15 cellular contexts compared by ENCODE assay signal in genomic region chr16:11394593-11394960, GRCh38. TPM values are rescaled to one million over a fixed set of nuclear protein-coding genes. Genes with fewer than 3 reads are reported as not detected.
DNase-seq lines count a peak whose midpoint lies in the region; ATAC-seq and TF ChIP-seq lines count a peak whose summit lies in the region.
"Had no signal": no experiment of that assay in that cellular context is flagged by ENCODE, and none has a peak within 500 bp of the region (broad histone marks: within the 10 kb centered on the region; RNA-seq: fewer than 3 reads in every experiment).

No MANE protein-coding gene starts in this region.

- no peaks in the 10 kb centered on the region for H3K27me3 Mint-ChIP-seq in chondrocyte (ENCODE audit: low read depth)
- H3K27me3 Mint-ChIP-seq: CD4-positive, CD25-positive, alpha-beta regulatory T cell had no signal

- intact Hi-C loops in cardiac septum (cut with DNase I) = loop anchor here (10.0 kb wide), 1 partner anchor 430 kb away; no protein-coding TSS in a partner anchor
- intact Hi-C loops in heart right ventricle (cut with DNase I) = loop anchor here in 8 of 10 donors (10.0 kb wide), 3 partner anchors 320 to 670 kb away; no protein-coding TSS in a partner anchor
- intact Hi-C loops in upper lobe of right lung (cut with DNase I) = loop anchor here (10.0 kb wide), 2 partner anchors 260 to 310 kb away; no protein-coding TSS in a partner anchor
- intact Hi-C loops in ovary (cut with DNase I) = loop anchor here in 3 of 4 donors (10.0 kb wide), 3 partner anchors 320 to 670 kb away; no protein-coding TSS in a partner anchor

- no peak overlapping the region for H3K23ac ChIP-seq in neuronal stem cell (ENCODE audit: low read depth, low read length, poor library complexity)

- no peak overlapping the region for H2AK5ac ChIP-seq in neuronal stem cell (ENCODE audit: low read depth, low read length)

- H3K4me3 ChIP-seq in heart right ventricle (no peak overlapping the region), neuronal stem cell (ENCODE audit: low read length in 2 of 2) (no peak overlapping the region), upper lobe of right lung (no peak overlapping the region), ovary (no peak overlapping the region)
- H3K4me3 ChIP-seq: BLaER1, HAP-1 had no signal

- no peak for TF ChIP-seq EP300 in ovary (IDR thresholded peaks at IDR 0.05)

- H4K91ac ChIP-seq in neuronal stem cell (ENCODE audit: low read depth, low read length, poor library complexity) = peak overlapping the region; percentile 87

- H2BK15ac ChIP-seq in neuronal stem cell (ENCODE audit: low read length) = no peak overlapping the region

- WGBS in heart right ventricle, 2 donors = 66 to 87% methylated on average over 3 of the region's 3 CpGs
- WGBS in neuronal stem cell (ENCODE audit: extremely low coverage in 2 of 2, insufficient read length in 2 of 2, insufficient replicate concordance in 1 of 2), 2 donors = no CpG with 5 or more reads among the region's 3 CpGs
- WGBS in ovary, 3 donors = 60 to 78% (median 77%) methylated on average over 3 of the region's 3 CpGs

- H2BK120ac ChIP-seq in neuronal stem cell (ENCODE audit: low read depth, low read length) = no peak overlapping the region

- no peaks in the 10 kb centered on the region for H3K4me1 Mint-ChIP-seq in chondrocyte (ENCODE audit: low read depth)

- no peak for TF ChIP-seq POLR2A in ovary (IDR thresholded peaks at IDR 0.05)

- no peaks in the 10 kb centered on the region for H3K79me1 ChIP-seq in neuronal stem cell (ENCODE audit: low read depth, low read length)

- H4K8ac ChIP-seq in neuronal stem cell (ENCODE audit: low read depth, low read length) = no peak overlapping the region

- no peaks in the 10 kb centered on the region for H3K9me3 ChIP-seq in heart right ventricle
- no peaks in the 10 kb centered on the region for H3K9me3 ChIP-seq in neuronal stem cell (replicated peaks in 1 of 2; ENCODE audit: control insufficient read depth in 2 of 2, insufficient read depth in 1 of 2, low read depth in 1 of 2, low read length in 2 of 2)
- no peaks in the 10 kb centered on the region for H3K9me3 ChIP-seq in upper lobe of right lung
- H3K9me3 ChIP-seq in ovary = no peaks in the 10 kb centered on the region
- H3K9me3 ChIP-seq: BLaER1, HAP-1 had no signal

- H3K4me1 ChIP-seq in heart right ventricle (peaks cover 0 to 7% (median 3%) of the 10 kb centered on the region in 9 donors), neuronal stem cell (ENCODE audit: control insufficient read depth in 2 of 2, insufficient read depth in 1 of 2, low read depth in 1 of 2, low read length in 2 of 2) (peaks cover 12 to 13% of the 10 kb centered on the region in 2 donors), upper lobe of right lung (no peaks in the 10 kb centered on the region), ovary (ENCODE audit: insufficient read depth) (peaks cover 1% of the 10 kb centered on the region)
- H3K4me1 ChIP-seq: BLaER1 had no signal

- H3K9ac ChIP-seq in neuronal stem cell (ENCODE audit: low read depth, low read length, poor library complexity) = no peak overlapping the region
- H3K9ac ChIP-seq: BLaER1 had no signal

- no peak overlapping the region for H3K27ac Mint-ChIP-seq in chondrocyte (ENCODE audit: unreplicated experiment)

- no peak overlapping the region for H2BK12ac ChIP-seq in neuronal stem cell (ENCODE audit: low read length)

- H2BK5ac ChIP-seq in neuronal stem cell (ENCODE audit: low read length) = no peak overlapping the region

- no peaks in the 10 kb centered on the region for H3K36me3 Mint-ChIP-seq in chondrocyte (ENCODE audit: low read depth)
- H3K36me3 Mint-ChIP-seq: CD4-positive, CD25-positive, alpha-beta regulatory T cell had no signal

- no peak overlapping the region for H3K18ac ChIP-seq in neuronal stem cell (ENCODE audit: low read length)

- H2AFZ ChIP-seq in neuronal stem cell (ENCODE audit: low read length) = no peak overlapping the region

- H3K36me3 ChIP-seq in heart right ventricle = no peaks in the 10 kb centered on the region
- H3K36me3 ChIP-seq in neuronal stem cell (replicated peaks in 1 of 2; ENCODE audit: control insufficient read depth in 2 of 2, insufficient read depth in 2 of 2, low read length in 2 of 2) = no peaks in the 10 kb centered on the region
- H3K36me3 ChIP-seq in upper lobe of right lung = no peaks in the 10 kb centered on the region
- H3K36me3 ChIP-seq in ovary = no peaks in the 10 kb centered on the region
- H3K36me3 ChIP-seq: BLaER1, HAP-1 had no signal

- no peaks in the 10 kb centered on the region for H3K9me3 Mint-ChIP-seq in chondrocyte (ENCODE audit: low read depth)
- H3K9me3 Mint-ChIP-seq: CD4-positive, CD25-positive, alpha-beta regulatory T cell had no signal

- DNase-seq in cardiac septum (ENCODE audit: low spot score) = peak; percentile 47
- DNase-seq in heart right ventricle = no peak
- peak; percentile 35 for DNase-seq in chondrocyte (ENCODE audit: low spot score)
- DNase-seq in neuronal stem cell (ENCODE audit: low spot score) = no peak
- peak; percentile 31 for DNase-seq in upper lobe of right lung
- no peak for DNase-seq in NCI-H446 treated with DMSO at 0.1 percent for 48 hours (lab: John Stamatoyannopoulos, UW)
- no peak for DNase-seq in ovary
- no peak for DNase-seq in stimulated activated CD4-positive, alpha-beta T cell treated with anti-CD3 and anti-CD28 coated beads, Interleukin-2, amount 100 ng/mL, for 48 hours
- DNase-seq: 8988T; AML-193; CD4-positive, CD25-positive, alpha-beta regulatory T cell; DMS53; GF-D8 had no signal

- H3K4ac ChIP-seq in neuronal stem cell (ENCODE audit: low read length) = no peak overlapping the region

- H3K27me3 ChIP-seq in heart right ventricle (no peaks in the 10 kb centered on the region), neuronal stem cell (ENCODE audit: control insufficient read depth in 3 of 3, insufficient read depth in 3 of 3, low read depth in 1 of 3, low read length in 3 of 3) (peaks cover 0 to 2% (median 0%) of the 10 kb centered on the region in 3 experiments), upper lobe of right lung (no peaks in the 10 kb centered on the region), ovary (no peaks in the 10 kb centered on the region)
- H3K27me3 ChIP-seq: BLaER1 had no signal

- no peak overlapping the region for H3K27ac ChIP-seq in heart right ventricle
- H3K27ac ChIP-seq in neuronal stem cell (replicated peaks; ENCODE audit: low read length) = no peak overlapping the region
- H3K27ac ChIP-seq in upper lobe of right lung = no peak overlapping the region
- H3K27ac ChIP-seq in ovary = no peak overlapping the region
- H3K27ac ChIP-seq: BLaER1 had no signal

- no peak overlapping the region for H3K4me2 ChIP-seq in neuronal stem cell (ENCODE audit: insufficient read depth, low read length, poor library complexity, severe bottlenecking)
- H3K4me2 ChIP-seq: BLaER1 had no signal

- TF ChIP-seq CTCF in heart right ventricle (IDR thresholded peaks at IDR 0.05) (no peak), chondrocyte (IDR thresholded peaks at IDR 0.05) (no peak), upper lobe of right lung (IDR thresholded peaks at IDR 0.05) (no peak), ovary (IDR thresholded peaks at IDR 0.05) (no peak)

- no peak overlapping the region for H3K4me3 Mint-ChIP-seq in chondrocyte (ENCODE audit: unreplicated experiment)
- H3K4me3 Mint-ChIP-seq: CD4-positive, CD25-positive, alpha-beta regulatory T cell had no signal

- no peak overlapping the region for H3K14ac ChIP-seq in neuronal stem cell (ENCODE audit: low read length)

- no peak for ATAC-seq in heart right ventricle
- ATAC-seq in upper lobe of right lung = no peak

RNA-seq across cellular contexts. Expression of gene RMI2, which starts 49.3 kb away (rescaled TPM):
- total RNA-seq in cardiac septum = 0.43 TPM
- 1 to 10 TPM in 7 of 10 donors, under 1 TPM in 3; 0.22 to 3.8 (median 1.5) TPM for total RNA-seq in heart right ventricle
- under 1 TPM; 0.22 to 0.78 TPM for polyA plus RNA-seq in heart right ventricle
- 1.6 to 6.5 TPM (median 1.7 TPM) in 3 replicates for total RNA-seq in chondrocyte
- polyA plus RNA-seq in neuronal stem cell (2013, experiment 1 of 2) = 48.2 TPM
- 49.5 TPM for polyA plus RNA-seq in neuronal stem cell (2013, experiment 2 of 2)
- 1.2 TPM for total RNA-seq in upper lobe of right lung
- total RNA-seq in ovary = 1 to 10 TPM; 1.6 to 6.5 (median 2.9) TPM
- 1 to 10 TPM; 4.7 to 6.7 TPM for polyA plus RNA-seq in ovary

Comparison
In these comparisons a context has a peak if more than half of its experiments do, and no peak if none do; other contexts are left out.
1. DNase-seq: peak in cardiac septum (single experiment), chondrocyte (single experiment) and upper lobe of right lung (single experiment); none in heart right ventricle (0 of 2), neuronal stem cell (single experiment), NCI-H446 treated with DMSO at 0.1 percent for 48 hours (single experiment), ovary (0 of 5) and stimulated activated CD4-positive, alpha-beta T cell treated with anti-CD3 and anti-CD28 coated beads, Interleukin-2, amount 100 ng/mL, for 48 hours (0 of 2).